In the genomic region with DNA sequence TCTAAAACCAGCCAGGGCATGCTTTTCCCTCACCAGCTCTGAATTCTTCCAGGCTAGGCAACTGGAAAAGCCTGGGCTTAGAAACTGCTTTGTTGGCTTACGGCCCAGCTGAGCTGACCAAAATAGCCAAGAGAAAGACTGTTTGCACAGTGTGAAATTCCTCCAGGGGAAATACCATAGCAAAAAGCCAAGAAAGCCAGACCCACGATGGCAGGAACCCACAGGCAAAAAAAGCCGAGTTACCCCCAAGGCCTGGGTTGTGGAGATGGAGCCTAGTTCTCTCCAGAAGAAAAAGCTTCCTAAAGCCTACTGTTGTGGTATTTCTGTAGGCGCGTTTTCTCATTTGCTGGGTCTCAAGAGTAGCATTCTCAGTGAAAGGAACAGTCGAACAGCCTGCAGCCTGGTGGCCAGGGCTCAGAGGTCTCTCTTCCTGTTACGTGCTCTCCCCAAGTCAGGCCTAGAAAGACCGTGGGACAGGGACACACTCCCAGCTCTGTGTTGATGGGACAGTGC, we compare ENCODE assay signal across 10 cellular contexts. TPM values are rescaled to one million over a fixed set of nuclear protein-coding genes. Genes with fewer than 3 reads are reported as not detected.
DNase-seq lines count a peak whose midpoint lies in the region; ATAC-seq and TF ChIP-seq lines count a peak whose summit lies in the region.
"Had no signal": no experiment of that assay in that cellular context is flagged by ENCODE, and none has a peak within 500 bp of the region (broad histone marks: within the 10 kb centered on the region; RNA-seq: fewer than 3 reads in every experiment).

No MANE protein-coding gene starts in this region.

- H3K36me3 Mint-ChIP-seq in natural killer cell (no peaks in the 10 kb centered on the region), nephron (ENCODE audit: low read depth) (peaks cover 15% of the 10 kb centered on the region)
- no peaks in the 10 kb centered on the region for H3K36me3 Mint-ChIP-seq in natural killer cell treated with Interleukin-12 subunit alpha and Interleukin-12 subunit beta and Interleukin-15 and Interleukin-18, amount 100 ng/mL, for 72 hours

- H4K20me1 ChIP-seq in fibroblast of lung (ENCODE audit: control insufficient read depth, extremely low read depth, insufficient read depth, low read length), result no peaks in the 10 kb centered on the region

- H3K27me3 ChIP-seq in fibroblast of lung (ENCODE audit: control insufficient read depth, insufficient read depth, low read length) (no peaks in the 10 kb centered on the region), aorta (ENCODE audit: control insufficient read depth in 1 of 2, insufficient read depth in 2 of 2, low read length in 1 of 2) (no peaks in the 10 kb centered on the region)
- H3K27me3 ChIP-seq: BLaER1 had no signal

- H3K4me2 ChIP-seq in fibroblast of lung (ENCODE audit: extremely low read depth, insufficient read depth, low read length), result no peak overlapping the region
- H3K4me2 ChIP-seq: BLaER1 had no signal

- ATAC-seq in natural killer cell, result no peak
- ATAC-seq in natural killer cell treated with Interleukin-12 subunit alpha and Interleukin-12 subunit beta and Interleukin-15 and Interleukin-18, amount 100 ng/mL, for 72 hours, result no peak
- peak; percentile 87 for ATAC-seq in aorta (ENCODE audit: low FRiP score)
- ATAC-seq in HG03442 (IDR thresholded peaks at IDR 0.05; ENCODE audit: unreplicated experiment), result no peak

- H3K4me3 Mint-ChIP-seq in natural killer cell, result no peak overlapping the region
- H3K4me3 Mint-ChIP-seq in natural killer cell treated with Interleukin-12 subunit alpha and Interleukin-12 subunit beta and Interleukin-15 and Interleukin-18, amount 100 ng/mL, for 72 hours, result no peak overlapping the region
- H3K4me3 Mint-ChIP-seq in nephron, result no peak overlapping the region

- intact Hi-C loops in natural killer cell (cut with micrococcal nuclease) (no loop called here), aorta (cut with DNase I) (loop anchor here in 1 of 2 donors (1.0 kb wide), 1 partner anchor 36 kb away; a partner anchor contains a TSS)

- H3K9me3 ChIP-seq in fibroblast of lung (ENCODE audit: control insufficient read depth, insufficient read depth, low read depth, low read length) (no peaks in the 10 kb centered on the region), aorta (ENCODE audit: control insufficient read depth, low read length) (no peaks in the 10 kb centered on the region)
- H3K9me3 ChIP-seq: BLaER1 had no signal

- no peak for TF ChIP-seq CTCF in natural killer cell (IDR thresholded peaks at IDR 0.05)
- no peak for TF ChIP-seq CTCF in fibroblast of lung (conservative IDR thresholded peaks at IDR 0.05 in 1 of 2, IDR thresholded peaks at IDR 0.05 in 1 of 2; ENCODE audit: low read depth in 1 of 2, low read length in 2 of 2)
- no peak for TF ChIP-seq CTCF in nephron (IDR thresholded peaks at IDR 0.05; ENCODE audit: unreplicated experiment in 3 of 3)

- H3K9ac ChIP-seq in fibroblast of lung (ENCODE audit: insufficient read depth, low read length), result no peak overlapping the region
- H3K9ac ChIP-seq: BLaER1 had no signal

- peak overlapping the region; percentile 46 to 83 for H3K27ac Mint-ChIP-seq in natural killer cell
- no peak overlapping the region for H3K27ac Mint-ChIP-seq in natural killer cell treated with Interleukin-12 subunit alpha and Interleukin-12 subunit beta and Interleukin-15 and Interleukin-18, amount 100 ng/mL, for 72 hours
- H3K27ac Mint-ChIP-seq in nephron, result peak overlapping the region in 2 of 3 experiments; percentile 67 to 76

- no peak overlapping the region for H3K27ac ChIP-seq in fibroblast of lung (ENCODE audit: insufficient read depth, low read length)
- H3K27ac ChIP-seq in aorta (ENCODE audit: low read depth in 1 of 2, low read length in 2 of 2), result peak overlapping the region; percentile 84 to 91
- H3K27ac ChIP-seq: BLaER1 had no signal

- H2AFZ ChIP-seq in fibroblast of lung (ENCODE audit: low read length), result no peak overlapping the region

- peaks cover 1% of the 10 kb centered on the region for H3K36me3 ChIP-seq in fibroblast of lung (ENCODE audit: control insufficient read depth, insufficient read depth, low read length)
- H3K36me3 ChIP-seq in aorta (ENCODE audit: control insufficient read depth in 1 of 2, insufficient read depth in 2 of 2, low read length in 1 of 2), result no peaks in the 10 kb centered on the region

- H3K4me1 ChIP-seq in fibroblast of lung (ENCODE audit: control insufficient read depth, extremely low read depth, insufficient read depth, low read length), result peaks cover 6% of the 10 kb centered on the region
- peaks cover 0 to 23% of the 10 kb centered on the region in 2 donors for H3K4me1 ChIP-seq in aorta (ENCODE audit: control insufficient read depth in 1 of 2, insufficient read depth in 2 of 2, low read length in 2 of 2)

- H3K4me3 ChIP-seq in fibroblast of lung (replicated peaks in 1 of 4; ENCODE audit: control extremely low read depth in 1 of 4, insufficient read depth in 1 of 4, low read depth in 3 of 4, low read length in 4 of 4), result peak overlapping the region in 1 of 4 experiments; percentile 22
- H3K4me3 ChIP-seq in aorta (ENCODE audit: low read length in 2 of 2), result no peak overlapping the region
- H3K4me3 ChIP-seq: BLaER1 had no signal

- H3K79me2 ChIP-seq in fibroblast of lung (ENCODE audit: control insufficient read depth, insufficient read depth, low read length), result peaks cover 2% of the 10 kb centered on the region

- DNase-seq in natural killer cell (no peak), fibroblast of lung (ENCODE audit: low read depth in 2 of 2) (peak; percentile 73 to 87), aorta (peak; percentile 89 to 91), NCI-H146 (lab: John Stamatoyannopoulos, UW) (no peak), NCI-H1694 (lab: John Stamatoyannopoulos, UW) (no peak)
- no peak for DNase-seq in natural killer cell treated with Interleukin-12 subunit alpha and Interleukin-12 subunit beta and Interleukin-15 and Interleukin-18, amount 100 ng/mL, for 72 hours (ENCODE audit: low spot score)
- DNase-seq: NCI-H2081 treated with DMSO at 0.1 percent for 48 hours had no signal

- H3K9me3 Mint-ChIP-seq in natural killer cell (no peaks in the 10 kb centered on the region), nephron (no peaks in the 10 kb centered on the region)
- H3K9me3 Mint-ChIP-seq in natural killer cell treated with Interleukin-12 subunit alpha and Interleukin-12 subunit beta and Interleukin-15 and Interleukin-18, amount 100 ng/mL, for 72 hours, result no peaks in the 10 kb centered on the region

- H3K4me1 Mint-ChIP-seq in natural killer cell, result peaks cover 33 to 45% of the 10 kb centered on the region in 2 donors
- H3K4me1 Mint-ChIP-seq in natural killer cell treated with Interleukin-12 subunit alpha and Interleukin-12 subunit beta and Interleukin-15 and Interleukin-18, amount 100 ng/mL, for 72 hours (ENCODE audit: low read depth in 2 of 2), result peaks cover 32 to 41% of the 10 kb centered on the region in 2 donors
- peaks cover 53% of the 10 kb centered on the region for H3K4me1 Mint-ChIP-seq in nephron

- 6 to 9% methylated on average over 8 of the region's 8 CpGs for WGBS in aorta, 2 donors

- H3K27me3 Mint-ChIP-seq in natural killer cell (ENCODE audit: low read depth in 2 of 2), result no peaks in the 10 kb centered on the region
- H3K27me3 Mint-ChIP-seq in natural killer cell treated with Interleukin-12 subunit alpha and Interleukin-12 subunit beta and Interleukin-15 and Interleukin-18, amount 100 ng/mL, for 72 hours, result no peaks in the 10 kb centered on the region
- no peaks in the 10 kb centered on the region for H3K27me3 Mint-ChIP-seq in nephron (ENCODE audit: low read depth)

RNA-seq across cellular contexts. Expression of a gene that starts 9.2 kb away (rescaled TPM):
- total RNA-seq in natural killer cell (10 to 100 TPM; 29.4 to 44.1 (median 33.1) TPM), fibroblast of lung (0.26 and 1.5 TPM in 2 replicates), aorta (10 to 100 TPM; 14.3 to 18.0 TPM)
- total RNA-seq in natural killer cell treated with Interleukin-12 subunit alpha and Interleukin-12 subunit beta and Interleukin-15 and Interleukin-18, amount 100 ng/mL, for 72 hours, result 10 to 100 TPM; 22.0 to 25.8 TPM
- polyA plus RNA-seq in fibroblast of lung (2.6 and 5.3 TPM in 2 replicates), aorta (10 to 100 TPM in 1 of 2 donors, 1 to 10 TPM in 1; 7.5 to 12.0 TPM)
- 10.3 and 14.4 TPM in 2 replicates for polyA plus RNA-seq in fibroblast of lung (2012)
- polyA minus RNA-seq in fibroblast of lung (ENCODE audit: low replicate concordance), result 10.4 and 31.4 TPM in 2 replicates

RNA-seq across cellular contexts. Expression of a gene that starts 36.1 kb away (rescaled TPM):
- 10 to 100 TPM in 1 of 3 donors, 1 to 10 TPM in 2; 6.0 to 10.9 (median 9.3) TPM for total RNA-seq in natural killer cell
- total RNA-seq in natural killer cell treated with Interleukin-12 subunit alpha and Interleukin-12 subunit beta and Interleukin-15 and Interleukin-18, amount 100 ng/mL, for 72 hours, result 10 to 100 TPM; 21.5 to 39.9 TPM
- total RNA-seq in fibroblast of lung, result 16.2 and 26.6 TPM in 2 replicates
- 25.7 and 38.6 TPM in 2 replicates for polyA plus RNA-seq in fibroblast of lung
- polyA plus RNA-seq in fibroblast of lung (2012), result 10.3 and 18.9 TPM in 2 replicates
- 28.6 and 55.1 TPM in 2 replicates for polyA minus RNA-seq in fibroblast of lung (ENCODE audit: low replicate concordance)
- total RNA-seq in aorta, result 10 to 100 TPM; 14.3 to 19.5 TPM
- 1 to 10 TPM; 4.9 to 6.9 TPM for polyA plus RNA-seq in aorta

RNA-seq across cellular contexts. Expression of a gene that starts 52.4 kb away (rescaled TPM):
- total RNA-seq in natural killer cell (not detected), fibroblast of lung (not detected in 2 replicates), aorta (not detected)
- not detected for total RNA-seq in natural killer cell treated with Interleukin-12 subunit alpha and Interleukin-12 subunit beta and Interleukin-15 and Interleukin-18, amount 100 ng/mL, for 72 hours
- polyA plus RNA-seq in fibroblast of lung (not detected in 2 replicates), aorta (10 to 100 TPM in 1 of 2 donors, under 1 TPM in 1; 0.87 to 43.5 TPM)
- 0.07 TPM in 1 of 2 replicates, not detected in the other for polyA plus RNA-seq in fibroblast of lung (2012)
- not detected in 2 replicates for polyA minus RNA-seq in fibroblast of lung (ENCODE audit: low replicate concordance)

RNA-seq across cellular contexts. Expression of a gene that starts 54.3 kb away (rescaled TPM):
- total RNA-seq in natural killer cell (under 1 TPM in 2 of 3 donors, not detected in 1; 0.09 TPM), fibroblast of lung (under 0.01 TPM in 1 of 2 replicates, not detected in the other), aorta (under 1 TPM; 0.78 to 0.81 TPM)
- under 1 TPM in 1 of 2 donors, not detected in 1; 0.24 TPM for total RNA-seq in natural killer cell treated with Interleukin-12 subunit alpha and Interleukin-12 subunit beta and Interleukin-15 and Interleukin-18, amount 100 ng/mL, for 72 hours
- polyA plus RNA-seq in fibroblast of lung (0.07 and 0.11 TPM in 2 replicates), aorta (under 1 TPM in 1 of 2 donors, not detected in 1; 0.25 TPM)
- polyA plus RNA-seq in fibroblast of lung (2012), result 0.12 and 0.25 TPM in 2 replicates
- not detected in 2 replicates for polyA minus RNA-seq in fibroblast of lung (ENCODE audit: low replicate concordance)

Comparison
In these comparisons a context has a peak if more than half of its experiments do, and no peak if none do; other contexts are left out.
1. H3K27ac Mint-ChIP-seq: peak in natural killer cell (2 of 2) and nephron (2 of 3); none in natural killer cell treated with Interleukin-12 subunit alpha and Interleukin-12 subunit beta and Interleukin-15 and Interleukin-18, amount 100 ng/mL, for 72 hours (0 of 2).
2. DNase-seq: peak in fibroblast of lung (2 of 2) and aorta (2 of 2); none in natural killer cell (single experiment), natural killer cell treated with Interleukin-12 subunit alpha and Interleukin-12 subunit beta and Interleukin-15 and Interleukin-18, amount 100 ng/mL, for 72 hours (single experiment), NCI-H146 (single experiment) and NCI-H1694 (single experiment).